31 cellular contexts compared by ENCODE assay signal in genomic region chr4:23242962-23243361, GRCh38.
"Had no signal": no experiment of that assay in that cellular context is flagged by ENCODE, and none has a peak within 500 bp of the region (broad histone marks: within the 10 kb centered on the region; RNA-seq: fewer than 3 reads in every experiment).

No MANE protein-coding gene starts in this region.

- H3K36me3 ChIP-seq: brain microvascular endothelial cell, gastrocnemius medialis, heart left ventricle had no signal

- ATAC-seq: activated CD4-positive, alpha-beta T cell treated with anti-CD3 and anti-CD28 coated beads for 36 hours; activated CD8-positive, alpha-beta memory T cell treated with anti-CD3 and anti-CD28 coated beads, Interleukin-2, amount 10 ng/mL, durations not matched to agents 7 days and 5 days; activated CD8-positive, alpha-beta T cell treated with anti-CD3 and anti-CD28 coated beads, Interleukin-2, amount 10 ng/mL, durations not matched to agents 7 days and 5 days; esophagus mucosa; foreskin keratinocyte; gastrocnemius medialis; heart left ventricle had no signal

- H3K27me3 ChIP-seq: brain microvascular endothelial cell, dorsolateral prefrontal cortex, foreskin keratinocyte, gastrocnemius medialis, heart left ventricle had no signal

- H3K27me3 Mint-ChIP-seq: activated CD4-positive, alpha-beta memory T cell treated with anti-CD3 and anti-CD28 coated beads for 36 hours; activated CD4-positive, alpha-beta T cell treated with anti-CD3 and anti-CD28 coated beads for 36 hours; activated CD4-positive, alpha-beta T cell treated with anti-CD3 and anti-CD28 coated beads, Interleukin-2, amount 10 ng/mL, durations not matched to agents 24 days and 14 days; activated CD8-positive, alpha-beta memory T cell treated with anti-CD3 and anti-CD28 coated beads, Interleukin-2, amount 10 ng/mL, durations not matched to agents 7 days and 5 days; activated naive CD8-positive, alpha-beta T cell; central memory CD8-positive, alpha-beta T cell; dendritic cell treated with granulocyte-macrophage colony-stimulating factor and Interleukin-4, amounts not matched to agents 40 ng/mL and 50 ng/mL, for 4 days had no signal

- H3K4me3 ChIP-seq: coronary artery, dorsolateral prefrontal cortex, gastrocnemius medialis, heart left ventricle had no signal

- H3K36me3 Mint-ChIP-seq: activated CD4-positive, alpha-beta memory T cell treated with anti-CD3 and anti-CD28 coated beads for 36 hours; activated CD8-positive, alpha-beta memory T cell treated with anti-CD3 and anti-CD28 coated beads, Interleukin-2, amount 10 ng/mL, durations not matched to agents 7 days and 5 days; activated naive CD8-positive, alpha-beta T cell had no signal

- H3K9me3 ChIP-seq: gastrocnemius medialis, heart left ventricle had no signal

- DNase-seq: activated CD4-positive, alpha-beta memory T cell treated with anti-CD3 and anti-CD28 coated beads for 36 hours; activated CD4-positive, alpha-beta T cell treated with anti-CD3 and anti-CD28 coated beads for 36 hours; activated CD4-positive, alpha-beta T cell treated with anti-CD3 and anti-CD28 coated beads, Interleukin-2, amount 10 ng/mL, durations not matched to agents 24 days and 14 days; activated CD4-positive, CD25-positive, alpha-beta regulatory T cell; activated CD4-positive, CD25-positive, alpha-beta regulatory T cell treated with anti-CD3 and anti-CD28 coated beads, Interleukin-2, amount 50 U/mL, for 72 hours; activated CD8-positive, alpha-beta memory T cell treated with anti-CD3 and anti-CD28 coated beads, Interleukin-2, amount 10 ng/mL, durations not matched to agents 7 days and 5 days; activated CD8-positive, alpha-beta memory T cell treated with anti-CD3 and anti-CD28 coated beads, Interleukin-2, amount 50 U/mL, for 4 hours; activated CD8-positive, alpha-beta T cell treated with anti-CD3 and anti-CD28 coated beads, Interleukin-2, amount 10 ng/mL, durations not matched to agents 7 days and 5 days; activated gamma-delta T cell; activated naive CD4-positive, alpha-beta T cell; activated naive CD4-positive, alpha-beta T cell treated with anti-CD3 and anti-CD28 coated beads, Interleukin-2, amount 50 U/mL, for 16 hours; activated T-cell treated with anti-CD3 and anti-CD28 coated beads, Interleukin-2, amount 50 U/mL, for 1 hour; activated T-cell treated with anti-CD3 and anti-CD28 coated beads, Interleukin-2, amount 50 U/mL, for 48 hours; amniotic stem cell; anterior cingulate cortex; brain microvascular endothelial cell; dorsolateral prefrontal cortex; effector memory CD4-positive, alpha-beta T cell; endodermal cell; foreskin keratinocyte; gastrocnemius medialis; glutamatergic neuron; heart left ventricle; T-helper 2 cell had no signal

- H3K4me3 Mint-ChIP-seq: activated CD4-positive, alpha-beta memory T cell treated with anti-CD3 and anti-CD28 coated beads for 36 hours; activated CD4-positive, alpha-beta T cell treated with anti-CD3 and anti-CD28 coated beads for 36 hours; activated CD4-positive, alpha-beta T cell treated with anti-CD3 and anti-CD28 coated beads, Interleukin-2, amount 10 ng/mL, durations not matched to agents 24 days and 14 days; activated CD8-positive, alpha-beta memory T cell treated with anti-CD3 and anti-CD28 coated beads, Interleukin-2, amount 10 ng/mL, durations not matched to agents 7 days and 5 days; activated CD8-positive, alpha-beta T cell treated with anti-CD3 and anti-CD28 coated beads, Interleukin-2, amount 10 ng/mL, durations not matched to agents 7 days and 5 days; activated naive CD8-positive, alpha-beta T cell; central memory CD8-positive, alpha-beta T cell; dendritic cell treated with granulocyte-macrophage colony-stimulating factor and Interleukin-4, amounts not matched to agents 40 ng/mL and 50 ng/mL, for 4 days; endodermal cell had no signal

- H3K4me1 Mint-ChIP-seq: activated CD4-positive, alpha-beta T cell treated with anti-CD3 and anti-CD28 coated beads for 36 hours; activated CD4-positive, alpha-beta T cell treated with anti-CD3 and anti-CD28 coated beads, Interleukin-2, amount 10 ng/mL, durations not matched to agents 24 days and 14 days; activated CD8-positive, alpha-beta memory T cell treated with anti-CD3 and anti-CD28 coated beads, Interleukin-2, amount 10 ng/mL, durations not matched to agents 7 days and 5 days; central memory CD8-positive, alpha-beta T cell had no signal

- H3K9me3 Mint-ChIP-seq: activated CD4-positive, alpha-beta T cell treated with anti-CD3 and anti-CD28 coated beads, Interleukin-2, amount 10 ng/mL, durations not matched to agents 24 days and 14 days; dendritic cell treated with granulocyte-macrophage colony-stimulating factor and Interleukin-4, amounts not matched to agents 40 ng/mL and 50 ng/mL, for 4 days; endodermal cell had no signal

- H3K27ac ChIP-seq: brain microvascular endothelial cell, coronary artery, dorsolateral prefrontal cortex, foreskin keratinocyte, heart left ventricle had no signal

- H3K27ac Mint-ChIP-seq: activated CD4-positive, alpha-beta memory T cell treated with anti-CD3 and anti-CD28 coated beads for 36 hours; activated CD4-positive, alpha-beta T cell treated with anti-CD3 and anti-CD28 coated beads for 36 hours; activated CD4-positive, alpha-beta T cell treated with anti-CD3 and anti-CD28 coated beads, Interleukin-2, amount 10 ng/mL, durations not matched to agents 24 days and 14 days; activated CD8-positive, alpha-beta memory T cell treated with anti-CD3 and anti-CD28 coated beads, Interleukin-2, amount 10 ng/mL, durations not matched to agents 7 days and 5 days; activated CD8-positive, alpha-beta T cell treated with anti-CD3 and anti-CD28 coated beads, Interleukin-2, amount 10 ng/mL, durations not matched to agents 7 days and 5 days; activated naive CD8-positive, alpha-beta T cell; dendritic cell treated with granulocyte-macrophage colony-stimulating factor and Interleukin-4, amounts not matched to agents 40 ng/mL and 50 ng/mL, for 4 days; endodermal cell had no signal

- H3K4me1 ChIP-seq: foreskin keratinocyte had no signal

- FAIRE-seq: astrocyte, bronchial epithelial cell had no signal
